ENCODE assay signal across 8 cellular contexts in the genomic region with DNA sequence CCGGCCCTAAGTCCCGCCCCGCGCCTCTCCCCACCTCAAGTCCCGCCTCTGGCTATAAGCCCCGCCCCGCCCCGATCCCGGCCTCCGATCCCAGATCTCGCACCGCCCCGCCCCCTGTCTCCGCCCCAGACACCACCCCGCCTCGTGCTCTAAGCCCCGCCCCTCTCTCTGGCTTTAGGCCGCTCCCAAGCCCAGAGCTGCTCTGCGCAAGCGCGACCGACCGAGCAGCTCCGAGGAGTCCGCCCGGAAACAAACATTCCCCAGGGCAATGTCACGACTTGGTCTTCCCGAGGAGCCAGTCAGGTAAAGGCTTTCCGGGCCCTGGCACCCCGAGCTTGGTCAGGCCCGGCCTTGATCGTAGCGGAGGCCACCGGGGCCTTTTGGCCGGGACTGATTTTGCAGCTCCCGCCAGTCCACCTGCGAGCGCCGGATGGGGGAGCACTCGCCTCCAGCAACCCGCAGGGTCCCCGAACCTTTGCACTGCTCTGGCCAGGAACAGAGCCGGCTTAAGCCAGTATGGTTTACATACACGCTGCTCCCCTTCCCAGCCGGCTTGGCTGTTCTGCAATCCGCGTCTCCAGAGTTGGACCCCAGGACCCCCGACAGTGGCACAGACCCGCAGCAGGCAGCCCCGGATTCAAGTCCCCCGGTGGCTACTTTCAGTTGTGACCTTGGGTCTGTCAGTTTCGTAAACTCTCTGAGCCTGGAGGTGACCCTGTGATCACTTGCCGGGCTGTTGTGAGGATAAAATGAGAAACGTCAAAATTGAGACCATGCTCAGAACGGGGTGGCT. TPM values are rescaled to one million over a fixed set of nuclear protein-coding genes. Genes with fewer than 3 reads are reported as not detected.
DNase-seq lines count a peak whose midpoint lies in the region; ATAC-seq and TF ChIP-seq lines count a peak whose summit lies in the region.

A gene (plus strand): TSS at position 200 of the 793 bp plus-strand sequence. CDS start 69 bp downstream, at position 269.

- H3K4me1 ChIP-seq in ovary (ENCODE audit: insufficient read depth) (peaks cover 2% of the 10 kb centered on the region), thymus (ENCODE audit: control insufficient read depth, insufficient read depth, low read length) (peaks cover 9% of the 10 kb centered on the region)

- peak; percentile 100 for ATAC-seq in Right ventricle myocardium inferior

- TF ChIP-seq CTCF in GM10266 (IDR thresholded peaks at IDR 0.05; ENCODE audit: control insufficient read depth, insufficient read depth, low read depth, missing control alignments) = peak; percentile 47
- TF ChIP-seq CTCF in HFFc6 (IDR thresholded peaks at IDR 0.05) = peak; percentile 34; the same call in 1 of the 2 replicates
- peak in 1 of 3 donors; percentile 19 for TF ChIP-seq CTCF in ovary (IDR thresholded peaks at IDR 0.05)

- peaks cover 8% of the 10 kb centered on the region for H3K9me3 Mint-ChIP-seq in HFFc6
- peaks cover 4% of the 10 kb centered on the region for H3K9me3 Mint-ChIP-seq in activated naive CD8-positive, alpha-beta T cell treated with anti-CD3 and anti-CD28 coated beads for 36 hours

- peaks cover 10% of the 10 kb centered on the region for H3K4me1 Mint-ChIP-seq in HFFc6 (ENCODE audit: low read depth)
- peaks cover 10% of the 10 kb centered on the region for H3K4me1 Mint-ChIP-seq in activated naive CD8-positive, alpha-beta T cell treated with anti-CD3 and anti-CD28 coated beads for 36 hours

- no peaks in the 10 kb centered on the region for H3K36me3 ChIP-seq in ovary
- H3K36me3 ChIP-seq in thymus (ENCODE audit: control insufficient read depth, insufficient read depth) = no peaks in the 10 kb centered on the region

- intact Hi-C loops in Right ventricle myocardium inferior (cut with DNase I) (loop anchor here (2.0 to 5.0 kb wide), 2 partner anchors 150 to 248 kb away; no protein-coding TSS in a partner anchor), ovary (cut with DNase I) (no loop called here)

- DNase-seq in GM10266 (ENCODE audit: extremely low spot score) (peak; percentile 95), HFFc6 (peak; percentile 94), NAMALWA (ENCODE audit: low spot score) (peak; percentile 94), SK-N-DZ (ENCODE audit: low spot score) (peak; percentile 96), Right ventricle myocardium inferior (ENCODE audit: missing footprints) (peak; percentile 99), ovary (peak; percentile 99 to 100 (median 100))
- DNase-seq in activated naive CD8-positive, alpha-beta T cell treated with anti-CD3 and anti-CD28 coated beads for 36 hours = peak; percentile 95

- H3K4me3 ChIP-seq in ovary (peak within 1 kb of the TSS; percentile 69), thymus (ENCODE audit: low read length) (peak within 1 kb of the TSS; percentile 69)

- H3K9me3 ChIP-seq in ovary (no peaks in the 10 kb centered on the region), thymus (ENCODE audit: control insufficient read depth) (no peaks in the 10 kb centered on the region)

- H3K27ac ChIP-seq in ovary (peak within 1 kb of the TSS in 1 of 2 donors; percentile 72), thymus (ENCODE audit: low read depth) (peak within 1 kb of the TSS; percentile 76)

- peak within 1 kb of the TSS; percentile 88 for H3K4me3 Mint-ChIP-seq in HFFc6
- H3K4me3 Mint-ChIP-seq in activated naive CD8-positive, alpha-beta T cell treated with anti-CD3 and anti-CD28 coated beads for 36 hours = peak within 1 kb of the TSS; percentile 82

- H3K36me3 Mint-ChIP-seq in HFFc6 (ENCODE audit: low read depth) = no peaks in the 10 kb centered on the region; the same call in 1 of the 2 replicates
- peaks cover 13% of the 10 kb centered on the region for H3K36me3 Mint-ChIP-seq in activated naive CD8-positive, alpha-beta T cell treated with anti-CD3 and anti-CD28 coated beads for 36 hours

- H3K27ac Mint-ChIP-seq in HFFc6 = peak within 1 kb of the TSS; percentile 74
- peak within 1 kb of the TSS; percentile 84 for H3K27ac Mint-ChIP-seq in activated naive CD8-positive, alpha-beta T cell treated with anti-CD3 and anti-CD28 coated beads for 36 hours

- H3K27me3 Mint-ChIP-seq in HFFc6 (ENCODE audit: insufficient read depth) = no peaks in the 10 kb centered on the region
- H3K27me3 Mint-ChIP-seq in activated naive CD8-positive, alpha-beta T cell treated with anti-CD3 and anti-CD28 coated beads for 36 hours = no peaks in the 10 kb centered on the region

- TF ChIP-seq EP300 in ovary (IDR thresholded peaks at IDR 0.05) = no peak

- WGBS in ovary, 3 donors = 0 to 2% (median 1%) methylated on average over 35 to 55 of the region's 55 CpGs
- under 1% methylated on average over 55 of the region's 55 CpGs for WGBS in thymus

- TF ChIP-seq POLR2A in ovary (IDR thresholded peaks at IDR 0.05) = peak; percentile 60

- no peaks in the 10 kb centered on the region for H3K27me3 ChIP-seq in ovary
- no peaks in the 10 kb centered on the region for H3K27me3 ChIP-seq in thymus (ENCODE audit: control insufficient read depth, insufficient read depth)

RNA-seq across cellular contexts. Expression of the gene that starts here (rescaled TPM):
- 1 to 10 TPM in 4 of 6 experiments, under 1 TPM in 2; 0.85 to 1.9 (median 1.1) TPM for total RNA-seq in HFFc6 (2021; fragmentation: NEBNext Ultra II Directional; extraction: Animal tissue kit (Norgen Biotek cat#: 25700))
- polyA plus RNA-seq in SK-N-DZ (2014; cell fraction: cytosol; rRNA removed) = 21.5 and 24.9 TPM in 2 replicates
- 17.6 and 22.1 TPM in 2 replicates for polyA plus RNA-seq in SK-N-DZ (2014; cell fraction: nucleus; rRNA removed)
- total RNA-seq in activated naive CD8-positive, alpha-beta T cell treated with anti-CD3 and anti-CD28 coated beads for 36 hours = 1 to 10 TPM; 4.3 to 5.5 TPM
- total RNA-seq in Right ventricle myocardium inferior (46.0 TPM), ovary (1 to 10 TPM; 4.9 to 6.1 (median 5.7) TPM)
- polyA plus RNA-seq in ovary (10 to 100 TPM in 1 of 2 donors, 1 to 10 TPM in 1; 7.8 to 12.3 TPM), thymus (20.5 TPM)
